21 cellular contexts compared by ENCODE assay signal in the genomic region with DNA sequence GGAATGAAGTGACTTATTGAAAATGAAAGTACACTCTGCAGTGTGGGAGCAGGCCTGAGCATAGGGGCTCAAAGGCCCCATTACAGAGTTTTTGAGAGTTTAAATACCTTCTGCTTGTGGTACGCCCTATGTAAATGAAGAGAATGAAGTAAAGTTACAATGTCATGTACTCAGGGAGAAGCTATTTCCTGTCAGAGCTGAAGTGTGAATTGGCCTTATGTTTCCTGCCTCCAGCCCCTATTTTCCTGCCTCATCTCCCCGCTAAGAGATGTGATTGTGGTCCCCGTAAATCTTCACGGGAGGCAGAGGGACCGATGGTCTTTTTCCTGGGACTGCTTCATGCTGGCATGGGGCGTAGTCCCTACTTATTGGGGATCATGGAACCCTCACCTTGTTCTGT. TPM values are rescaled to one million over a fixed set of nuclear protein-coding genes. Genes with fewer than 3 reads are reported as not detected.
DNase-seq lines count a peak whose midpoint lies in the region; ATAC-seq, FAIRE-seq and TF ChIP-seq lines count a peak whose summit lies in the region.
"Had no signal": no experiment of that assay in that cellular context is flagged by ENCODE, and none has a peak within 500 bp of the region (broad histone marks: within the 10 kb centered on the region; RNA-seq: fewer than 3 reads in every experiment).

No MANE protein-coding gene starts in this region.

- dilution Hi-C loops in keratinocyte (cut with MboI; ENCODE audit: extremely low pct_ligation_motif_present, low sequenced_read_pairs): no loop called here

- peak overlapping the region; percentile 92 for H3K27ac Mint-ChIP-seq in CD4-positive, alpha-beta T cell
- H3K27ac Mint-ChIP-seq in activated CD8-positive, alpha-beta T cell treated with anti-CD3 and anti-CD28 coated beads for 36 hours: peak overlapping the region; percentile 68

- intact Hi-C loops in CD4-positive, alpha-beta T cell (cut with DNase I, micrococcal nuclease): loop anchor here in 1 of 2 experiments (2.0 kb wide), 1 partner anchor 34 kb away; no protein-coding TSS in a partner anchor
- intact Hi-C loops in activated CD8-positive, alpha-beta T cell treated with anti-CD3 and anti-CD28 coated beads for 36 hours (cut with micrococcal nuclease): no loop called here
- intact Hi-C loops in left ventricle myocardium superior (cut with micrococcal nuclease): no loop called here

- H4K20me1 ChIP-seq in keratinocyte (ENCODE audit: control insufficient read depth, extremely low read depth, insufficient read depth, low read length): no peaks in the 10 kb centered on the region

- H3K27me3 ChIP-seq in CD4-positive, alpha-beta T cell (ENCODE audit: control insufficient read depth, insufficient read depth, low read length): no peaks in the 10 kb centered on the region
- H3K27me3 ChIP-seq in keratinocyte (ENCODE audit: control insufficient read depth, extremely low read depth, insufficient read depth, low read length): no peaks in the 10 kb centered on the region
- H3K27me3 ChIP-seq: colonic mucosa had no signal

- no peak overlapping the region for H3K9ac ChIP-seq in keratinocyte (ENCODE audit: control insufficient read depth, extremely low read depth, insufficient read depth, low read length)

- peak overlapping the region; percentile 18 for H3K4me3 Mint-ChIP-seq in CD4-positive, alpha-beta T cell
- H3K4me3 Mint-ChIP-seq in activated CD8-positive, alpha-beta T cell treated with anti-CD3 and anti-CD28 coated beads for 36 hours: no peak overlapping the region

- no peaks in the 10 kb centered on the region for H3K27me3 Mint-ChIP-seq in CD4-positive, alpha-beta T cell
- no peaks in the 10 kb centered on the region for H3K27me3 Mint-ChIP-seq in activated CD8-positive, alpha-beta T cell treated with anti-CD3 and anti-CD28 coated beads for 36 hours

- POLR2A ChIA-PET in CD4-positive, alpha-beta T cell (lab: Charles Lee): interaction anchor here (0.5 to 1.4 kb wide), 4 partner anchors 11 to 88 kb away, joined by 3 to 4 read pairs (median 4); no protein-coding TSS in a partner anchor
- POLR2A ChIA-PET in activated CD8-positive, alpha-beta T cell treated with anti-CD3 and anti-CD28 coated beads for 36 hours (lab: Charles Lee): interaction anchor here (0.6 to 1.3 kb wide), 5 partner anchors 20 to 104 kb away, joined by 3 to 6 read pairs (median 3); a partner anchor contains a TSS

- CTCF ChIA-PET in CD4-positive, alpha-beta T cell (lab: Charles Lee): interaction anchor here (0.9 to 3.9 kb wide), 5 partner anchors 11 to 125 kb away, joined by 3 to 22 read pairs (median 5); no protein-coding TSS in a partner anchor
- CTCF ChIA-PET in activated CD8-positive, alpha-beta T cell treated with anti-CD3 and anti-CD28 coated beads for 36 hours (lab: Charles Lee): interaction anchor here (1.2 to 4.3 kb wide), 7 partner anchors 12 to 53 kb away, joined by 4 to 53 read pairs (median 12); no protein-coding TSS in a partner anchor

- FAIRE-seq in GM18507 (lab: Jason Lieb, UNC) (peak; percentile 69), keratinocyte (lab: Jason Lieb, UNC) (no peak)
- FAIRE-seq: islet of Langerhans had no signal

- H3K9me1 ChIP-seq in keratinocyte (ENCODE audit: control insufficient read depth, extremely low read depth, insufficient read depth, low read length): no peaks in the 10 kb centered on the region

- ATAC-seq in CD4-positive, alpha-beta T cell (ENCODE audit: poor library complexity): no peak
- no peak for ATAC-seq in activated CD8-positive, alpha-beta T cell treated with anti-CD3 and anti-CD28 coated beads for 36 hours
- no peak for ATAC-seq in left ventricle myocardium superior
- ATAC-seq: esophagus mucosa, GM12878 had no signal

- no peaks in the 10 kb centered on the region for H3K9me3 ChIP-seq in CD4-positive, alpha-beta T cell (ENCODE audit: control insufficient read depth, low read length)
- H3K9me3 ChIP-seq in keratinocyte (ENCODE audit: control insufficient read depth, low read depth, low read length): peaks cover 3% of the 10 kb centered on the region
- H3K9me3 ChIP-seq: colonic mucosa, stomach had no signal

- H3K4me2 ChIP-seq in keratinocyte (ENCODE audit: control insufficient read depth, extremely low read depth, insufficient read depth, low read depth, low read length): no peak overlapping the region
- H3K4me2 ChIP-seq: PC-9 had no signal

- DNase-seq in CD4-positive, alpha-beta T cell: no peak
- DNase-seq in GM18507 (ENCODE audit: extremely low spot score, insufficient read length, low read depth) (no peak), keratinocyte (ENCODE audit: low read depth, low spot score) (no peak), anterior cingulate cortex (lab: John Stamatoyannopoulos, UW) (no peak), left ventricle myocardium superior (no peak), SHP77 treated with DMSO at 0.1 percent for 48 hours (lab: John Stamatoyannopoulos, UW) (no peak), NCI-H1105 treated with DMSO at 0.1 percent for 48 hours (lab: John Stamatoyannopoulos, UW) (no peak)
- DNase-seq in activated CD8-positive, alpha-beta T cell treated with anti-CD3 and anti-CD28 coated beads for 36 hours: no peak
- DNase-seq: colonic mucosa, NCI-H187 treated with DMSO at 0.1 percent for 48 hours, NCI-H526 treated with DMSO at 0.1 percent for 48 hours, PC-9, stomach had no signal

- H3K9me3 Mint-ChIP-seq in CD4-positive, alpha-beta T cell: peaks cover 5% of the 10 kb centered on the region
- H3K9me3 Mint-ChIP-seq in activated CD8-positive, alpha-beta T cell treated with anti-CD3 and anti-CD28 coated beads for 36 hours: peaks cover 7% of the 10 kb centered on the region

- H3K4me1 ChIP-seq in keratinocyte (ENCODE audit: control insufficient read depth, extremely low read depth, insufficient read depth, low read length): peaks cover 30% of the 10 kb centered on the region

- H3K36me3 Mint-ChIP-seq in CD4-positive, alpha-beta T cell (ENCODE audit: low read depth): no peaks in the 10 kb centered on the region
- H3K36me3 Mint-ChIP-seq in activated CD8-positive, alpha-beta T cell treated with anti-CD3 and anti-CD28 coated beads for 36 hours (ENCODE audit: low read depth): peaks cover 5% of the 10 kb centered on the region

- no peak for TF ChIP-seq CTCF in CD4-positive, alpha-beta T cell (IDR thresholded peaks at IDR 0.05)
- TF ChIP-seq CTCF in activated CD8-positive, alpha-beta T cell treated with anti-CD3 and anti-CD28 coated beads for 36 hours (IDR thresholded peaks at IDR 0.05): no peak
- no peak for TF ChIP-seq CTCF in keratinocyte (optimal IDR thresholded peaks at IDR 0.05 in 1 of 3, IDR thresholded peaks at IDR 0.05 in 1 of 3, conservative IDR thresholded peaks at IDR 0.05 in 1 of 3; ENCODE audit: extremely low read depth in 1 of 3, insufficient read depth in 2 of 3, low read length in 3 of 3)

- H3K79me2 ChIP-seq in keratinocyte (ENCODE audit: control insufficient read depth, insufficient read depth, low read length): no peaks in the 10 kb centered on the region

- H3K36me3 ChIP-seq in keratinocyte (ENCODE audit: control insufficient read depth in 2 of 2, extremely low read depth in 1 of 2, insufficient read depth in 2 of 2, low read length in 2 of 2): no peaks in the 10 kb centered on the region
- H3K36me3 ChIP-seq: colonic mucosa, stomach had no signal

- no peak overlapping the region for H3K4me3 ChIP-seq in keratinocyte (ENCODE audit: control insufficient read depth in 2 of 3, extremely low read depth in 1 of 3, insufficient read depth in 2 of 3, low read depth in 1 of 3, low read length in 3 of 3)
- H3K4me3 ChIP-seq: colonic mucosa, GM12878, PC-9, stomach had no signal

- peaks cover 93% of the 10 kb centered on the region for H3K4me1 Mint-ChIP-seq in CD4-positive, alpha-beta T cell (ENCODE audit: low read depth)
- peaks cover 83% of the 10 kb centered on the region for H3K4me1 Mint-ChIP-seq in activated CD8-positive, alpha-beta T cell treated with anti-CD3 and anti-CD28 coated beads for 36 hours (ENCODE audit: low read depth)

- H2AFZ ChIP-seq in keratinocyte (ENCODE audit: control insufficient read depth, low read length): peak overlapping the region; percentile 37
- H2AFZ ChIP-seq: PC-9 had no signal

- H3K27ac ChIP-seq in CD4-positive, alpha-beta T cell (ENCODE audit: low read depth, low read length): no peak overlapping the region
- H3K27ac ChIP-seq in keratinocyte (ENCODE audit: control insufficient read depth, insufficient read depth, low read length): no peak overlapping the region
- H3K27ac ChIP-seq: colonic mucosa, HL-60, PC-9, stomach had no signal

RNA-seq across cellular contexts. Expression of a gene that starts 2.5 kb away (rescaled TPM):
- under 1 TPM in 1 of 2 experiments, not detected in 1; 0.41 TPM for total RNA-seq in CD4-positive, alpha-beta T cell
- 1 to 10 TPM in 1 of 2 experiments, under 1 TPM in 1; 0.69 to 1.3 TPM for total RNA-seq in activated CD8-positive, alpha-beta T cell treated with anti-CD3 and anti-CD28 coated beads for 36 hours
- not detected in 3 replicates for polyA plus RNA-seq in keratinocyte
- not detected for polyA plus RNA-seq in keratinocyte (2011; ENCODE audit: low read depth)
- not detected in 2 replicates for polyA plus RNA-seq in keratinocyte (2011; cell fraction: cytosol; rRNA removed)
- polyA plus RNA-seq in keratinocyte (2011; cell fraction: nucleus; rRNA removed): not detected in 2 replicates
- not detected in 2 replicates for polyA plus RNA-seq in keratinocyte (2012; ENCODE audit: low replicate concordance)
- not detected in 3 replicates for polyA minus RNA-seq in keratinocyte
- polyA minus RNA-seq in keratinocyte (2011; cell fraction: cytosol; rRNA and poly(A)+ RNA removed): not detected
- polyA minus RNA-seq in keratinocyte (2011; cell fraction: nucleus; rRNA and poly(A)+ RNA removed): not detected in 2 replicates
- total RNA-seq in left ventricle myocardium superior: not detected
- total RNA-seq: Daoy, esophagus mucosa, GM12878, omental fat pad, PC-9, skeletal muscle tissue had no signal
- polyA plus RNA-seq: BJ, GM12878 had no signal

RNA-seq across cellular contexts. Expression of a gene that starts 21.2 kb away (rescaled TPM):
- 1 to 10 TPM; 1.3 to 1.4 TPM for total RNA-seq in CD4-positive, alpha-beta T cell
- 1 to 10 TPM; 4.5 to 6.4 TPM for total RNA-seq in activated CD8-positive, alpha-beta T cell treated with anti-CD3 and anti-CD28 coated beads for 36 hours
- 6.0 to 15.5 TPM (median 7.9 TPM) in 3 replicates for polyA plus RNA-seq in keratinocyte
- 27.9 TPM for polyA plus RNA-seq in keratinocyte (2011; ENCODE audit: low read depth)
- polyA plus RNA-seq in keratinocyte (2011; cell fraction: cytosol; rRNA removed): 3.1 and 7.3 TPM in 2 replicates
- polyA plus RNA-seq in keratinocyte (2011; cell fraction: nucleus; rRNA removed): 28.6 and 33.8 TPM in 2 replicates
- polyA plus RNA-seq in keratinocyte (2012; ENCODE audit: low replicate concordance): 12.0 and 50.5 TPM in 2 replicates
- polyA minus RNA-seq in keratinocyte: 11.2 to 30.9 TPM (median 17.2 TPM) in 3 replicates
- 20.1 TPM for polyA minus RNA-seq in keratinocyte (2011; cell fraction: cytosol; rRNA and poly(A)+ RNA removed)
- polyA minus RNA-seq in keratinocyte (2011; cell fraction: nucleus; rRNA and poly(A)+ RNA removed): 27.2 and 40.2 TPM in 2 replicates
- not detected for total RNA-seq in left ventricle myocardium superior
- total RNA-seq: omental fat pad, skeletal muscle tissue had no signal

RNA-seq across cellular contexts. Expression of a gene that starts 35.5 kb away (rescaled TPM):
- total RNA-seq in CD4-positive, alpha-beta T cell: not detected
- not detected for total RNA-seq in activated CD8-positive, alpha-beta T cell treated with anti-CD3 and anti-CD28 coated beads for 36 hours
- polyA plus RNA-seq in keratinocyte: 0.03 TPM in 1 of 3 replicates, not detected in the others
- not detected for polyA plus RNA-seq in keratinocyte (2011; ENCODE audit: low read depth)
- polyA plus RNA-seq in keratinocyte (2011; cell fraction: cytosol; rRNA removed): not detected in 2 replicates
- not detected in 2 replicates for polyA plus RNA-seq in keratinocyte (2011; cell fraction: nucleus; rRNA removed)
- not detected in 2 replicates for polyA plus RNA-seq in keratinocyte (2012; ENCODE audit: low replicate concordance)
- polyA minus RNA-seq in keratinocyte: 0.16 to 0.22 TPM in 2 of 3 replicates, not detected in the other
- polyA minus RNA-seq in keratinocyte (2011; cell fraction: cytosol; rRNA and poly(A)+ RNA removed): not detected
- not detected in 2 replicates for polyA minus RNA-seq in keratinocyte (2011; cell fraction: nucleus; rRNA and poly(A)+ RNA removed)
- total RNA-seq in left ventricle myocardium superior: not detected
- total RNA-seq: Daoy, esophagus mucosa, omental fat pad, PC-9, skeletal muscle tissue, stomach had no signal
- polyA plus RNA-seq: BJ, stomach had no signal

RNA-seq across cellular contexts. Expression of a gene that starts 57.0 kb away (rescaled TPM):
- total RNA-seq in CD4-positive, alpha-beta T cell: 10 to 100 TPM; 26.3 to 26.8 TPM
- total RNA-seq in activated CD8-positive, alpha-beta T cell treated with anti-CD3 and anti-CD28 coated beads for 36 hours: 10 to 100 TPM; 33.3 to 36.9 TPM
- polyA plus RNA-seq in keratinocyte: 39.5 to 56.5 TPM (median 41.2 TPM) in 3 replicates
- 37.9 TPM for polyA plus RNA-seq in keratinocyte (2011; ENCODE audit: low read depth)
- 31.3 and 36.1 TPM in 2 replicates for polyA plus RNA-seq in keratinocyte (2011; cell fraction: cytosol; rRNA removed)
- polyA plus RNA-seq in keratinocyte (2011; cell fraction: nucleus; rRNA removed): 74.9 and 81.9 TPM in 2 replicates
- polyA plus RNA-seq in keratinocyte (2012; ENCODE audit: low replicate concordance): 28.7 and 41.6 TPM in 2 replicates
- polyA minus RNA-seq in keratinocyte: 33.5 to 46.8 TPM (median 39.8 TPM) in 3 replicates
- polyA minus RNA-seq in keratinocyte (2011; cell fraction: cytosol; rRNA and poly(A)+ RNA removed): 33.0 TPM
- polyA minus RNA-seq in keratinocyte (2011; cell fraction: nucleus; rRNA and poly(A)+ RNA removed): 27.5 and 48.2 TPM in 2 replicates
- total RNA-seq in left ventricle myocardium superior: 29.3 TPM

RNA-seq across cellular contexts. Expression of a gene that starts 57.3 kb away (rescaled TPM):
- total RNA-seq in CD4-positive, alpha-beta T cell: 100 to 1,000 TPM; 582 to 608 TPM
- 100 to 1,000 TPM; 324 to 344 TPM for total RNA-seq in activated CD8-positive, alpha-beta T cell treated with anti-CD3 and anti-CD28 coated beads for 36 hours
- 0.22 to 0.27 TPM in 2 of 3 replicates, not detected in the other for polyA plus RNA-seq in keratinocyte
- not detected for polyA plus RNA-seq in keratinocyte (2011; ENCODE audit: low read depth)
- polyA plus RNA-seq in keratinocyte (2011; cell fraction: cytosol; rRNA removed): not detected in 2 replicates
- not detected in 2 replicates for polyA plus RNA-seq in keratinocyte (2011; cell fraction: nucleus; rRNA removed)
- polyA plus RNA-seq in keratinocyte (2012; ENCODE audit: low replicate concordance): 0.69 TPM in 1 of 2 replicates, not detected in the other
- polyA minus RNA-seq in keratinocyte: 1.5 TPM in 1 of 3 replicates, not detected in the others
- polyA minus RNA-seq in keratinocyte (2011; cell fraction: cytosol; rRNA and poly(A)+ RNA removed): not detected
- polyA minus RNA-seq in keratinocyte (2011; cell fraction: nucleus; rRNA and poly(A)+ RNA removed): not detected in 2 replicates
- 6.3 TPM for total RNA-seq in left ventricle myocardium superior
- total RNA-seq: Daoy, skeletal muscle tissue had no signal
- polyA plus RNA-seq: BJ had no signal
